Comparison of ENCODE assay signal across 18 cellular contexts in the genomic region with DNA sequence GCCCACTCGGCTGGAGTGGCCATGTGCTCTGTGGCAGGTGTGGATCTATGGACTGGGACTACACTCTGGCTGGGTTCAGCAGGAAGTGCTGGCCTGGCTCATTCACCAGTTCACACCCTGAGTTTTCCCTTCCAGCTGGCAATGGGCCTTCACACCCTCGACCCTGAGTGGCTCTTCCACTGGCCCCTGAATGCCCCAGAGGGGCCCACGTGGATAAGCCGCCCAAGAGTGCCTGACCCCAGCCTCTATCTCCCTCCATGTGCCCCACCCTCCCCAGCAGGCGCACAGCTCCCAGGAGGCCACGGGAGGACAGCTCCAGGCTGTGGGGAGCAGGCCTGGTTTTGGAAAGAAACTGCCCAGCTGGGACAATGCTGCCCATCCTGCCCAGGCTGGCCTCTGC.
A peak's percentile ranks its signal among the peaks of the same experiment; 100 is the strongest.
DNase-seq lines count a peak whose midpoint lies in the region; ATAC-seq and TF ChIP-seq lines count a peak whose summit lies in the region.
"Had no signal": no experiment of that assay in that cellular context is flagged by ENCODE, and none has a peak within 500 bp of the region (broad histone marks: within the 10 kb centered on the region; RNA-seq: fewer than 3 reads in every experiment).

No MANE protein-coding gene starts in this region.

- H3K4me1 ChIP-seq in heart right ventricle, result peaks cover 0 to 8% (median 0%) of the 10 kb centered on the region in 9 donors
- no peaks in the 10 kb centered on the region for H3K4me1 ChIP-seq in right atrium auricular region
- no peaks in the 10 kb centered on the region for H3K4me1 ChIP-seq in colonic mucosa
- H3K4me1 ChIP-seq: BE2C had no signal

- peaks cover 0 to 15% (median 2%) of the 10 kb centered on the region in 7 donors for H3K27me3 ChIP-seq in heart right ventricle
- H3K27me3 ChIP-seq in right atrium auricular region, result no peaks in the 10 kb centered on the region
- no peaks in the 10 kb centered on the region for H3K27me3 ChIP-seq in colonic mucosa
- H3K27me3 ChIP-seq: BE2C, SJCRH30 had no signal

- TF ChIP-seq CTCF in heart right ventricle (IDR thresholded peaks at IDR 0.05) (no peak), right atrium auricular region (IDR thresholded peaks at IDR 0.05) (no peak), colonic mucosa (IDR thresholded peaks at IDR 0.05) (no peak)

- 34 to 41% methylated on average over 6 of the region's 6 CpGs for WGBS in heart right ventricle, 2 donors

- H3K9me3 ChIP-seq in heart right ventricle (no peaks in the 10 kb centered on the region), right atrium auricular region (no peaks in the 10 kb centered on the region), colonic mucosa (no peaks in the 10 kb centered on the region)
- H3K9me3 ChIP-seq: BE2C, SJCRH30 had no signal

- no peak overlapping the region for H3K9ac ChIP-seq in colonic mucosa (ENCODE audit: low read depth in 2 of 2, low read length in 2 of 2)

- no peak for DNase-seq in heart right ventricle
- DNase-seq in right atrium auricular region (ENCODE audit: low spot score), result no peak
- no peak for DNase-seq in left cardiac atrium
- DNase-seq in sciatic nerve (ENCODE audit: low spot score), result peak; percentile 57
- no peak for DNase-seq in stimulated activated naive CD4-positive, alpha-beta T cell treated with Interleukin-2 at 50 U/mL for 16 hours (lab: John Stamatoyannopoulos, UW)
- no peak for DNase-seq in epidermal melanocyte (ENCODE audit: insufficient read length, low spot score)
- DNase-seq in colonic mucosa, result no peak
- DNase-seq: BE2C; CD4-positive, alpha-beta T cell; COR-L47; DMS79; HFFc6; NCI-H1417 treated with DMSO at 0.1 percent for 48 hours; NCI-H187; NCI-H446; NCI-H526; PC-9 had no signal

- H3K27ac ChIP-seq in heart right ventricle (no peak overlapping the region), right atrium auricular region (no peak overlapping the region), colonic mucosa (no peak overlapping the region)
- H3K27ac ChIP-seq: PC-9, SJCRH30 had no signal

- no peak overlapping the region for H3K4me3 ChIP-seq in heart right ventricle
- H3K4me3 ChIP-seq in right atrium auricular region, result no peak overlapping the region
- H3K4me3 ChIP-seq in colonic mucosa, result no peak overlapping the region
- H3K4me3 ChIP-seq: PC-9, SJCRH30 had no signal

- intact Hi-C loops in heart right ventricle (cut with DNase I), result no loop called here
- intact Hi-C loops in left cardiac atrium (cut with DNase I), result no loop called here
- intact Hi-C loops in sciatic nerve (cut with DNase I), result no loop called here
- intact Hi-C loops in colonic mucosa (cut with DNase I), result no loop called here

- H3K36me3 ChIP-seq in heart right ventricle (no peaks in the 10 kb centered on the region), right atrium auricular region (no peaks in the 10 kb centered on the region), colonic mucosa (no peaks in the 10 kb centered on the region)
- H3K36me3 ChIP-seq: BE2C, SJCRH30 had no signal

- ATAC-seq in heart right ventricle (peak in 6 of 8 donors; percentile 11 to 28 (median 14)), left cardiac atrium (peak; percentile 6 to 50), sciatic nerve (peak; percentile 67)

Comparison
In these comparisons a context has a peak if more than half of its experiments do, and no peak if none do; other contexts are left out.
1. ATAC-seq: peak in every context shown above with its lines; median percentile 67 in sciatic nerve; 28 in left cardiac atrium; 14 in heart right ventricle.